ENCODE assay signal across 8 cellular contexts in genomic region chrX:130649738-130650137, GRCh38.
"Had no signal": no experiment of that assay in that cellular context is flagged by ENCODE, and none has a peak within 500 bp of the region (broad histone marks: within the 10 kb centered on the region; RNA-seq: fewer than 3 reads in every experiment).

No MANE protein-coding gene starts in this region.

- H3K4me1 Mint-ChIP-seq: H9 had no signal

- H3K4me3 Mint-ChIP-seq: H9, HFFc6 had no signal

- H3K4me3 ChIP-seq: GM23248 had no signal

- H3K9ac ChIP-seq: GM23248, KMS-11 had no signal

- H3K4me2 ChIP-seq: KMS-11 had no signal

- H2AFZ ChIP-seq: GM23248 had no signal

- H3K27ac ChIP-seq: GM23248, KMS-11 had no signal

- DNase-seq: GM23248, H9, HCEC 1CT, HFFc6, IMR-90, Karpas-422, KBM-7 had no signal

- H3K27ac Mint-ChIP-seq: H9, HFFc6 had no signal

- H3K9me3 Mint-ChIP-seq: H9, HFFc6 had no signal
